In the genomic region with DNA sequence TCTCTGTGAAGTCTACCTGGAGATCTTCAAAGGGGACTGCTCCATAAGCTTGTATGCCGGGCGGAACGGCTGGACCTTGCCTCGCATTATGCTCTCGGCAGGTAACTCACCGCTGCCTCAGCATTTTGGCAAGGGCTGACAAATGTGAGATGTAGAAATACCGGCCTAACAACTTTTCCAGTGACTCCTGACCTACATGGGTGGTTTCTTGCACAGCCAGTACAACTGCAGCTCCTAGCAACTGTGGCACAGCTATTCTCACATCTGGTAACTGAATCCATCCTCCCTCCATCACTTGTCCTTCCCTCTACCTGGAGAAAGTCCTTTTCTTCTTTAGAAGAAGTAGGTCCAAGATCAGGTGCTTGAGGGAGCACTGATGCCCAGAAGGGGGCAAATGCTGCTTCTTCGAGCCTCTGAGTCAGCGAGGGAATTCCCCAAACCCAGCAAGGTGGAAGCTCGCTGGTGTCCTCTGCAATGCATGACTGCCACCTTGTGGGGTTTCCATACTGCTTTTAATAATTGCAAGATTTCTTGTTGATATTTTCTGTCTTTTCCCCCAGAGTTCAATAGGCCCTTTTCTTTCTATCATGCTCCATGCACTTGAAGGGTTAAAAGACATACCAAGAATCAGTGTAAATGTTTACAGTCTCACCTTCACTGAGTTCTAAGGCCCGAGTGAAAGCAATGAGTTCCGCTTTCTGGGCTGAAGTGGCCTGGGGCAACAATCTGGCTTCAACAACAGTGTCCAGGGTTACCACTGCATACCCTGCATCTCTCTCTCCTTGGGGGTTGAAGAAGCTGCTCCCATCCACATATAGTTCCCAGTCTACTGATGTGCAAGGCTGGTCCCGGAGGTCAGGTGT, we compare ENCODE assay signal across 8 cellular contexts. TPM values are rescaled to one million over a fixed set of nuclear protein-coding genes. Genes with fewer than 3 reads are reported as not detected.
DNase-seq lines count a peak whose midpoint lies in the region; ATAC-seq and TF ChIP-seq lines count a peak whose summit lies in the region.
"Not testable (repeated sequence)": the region's sequence is repeated elsewhere in the genome, so short reads cannot be mapped to it uniquely, and the experiment has no call there.

No MANE protein-coding gene starts in this region.

- not testable (repeated sequence) for H3K9me3 ChIP-seq in WERI-Rb-1 (ENCODE audit: severe bottlenecking); neural progenitor cell (ENCODE audit: low read depth)

- H3K9ac ChIP-seq in neural progenitor cell: not testable (repeated sequence)

- not testable (repeated sequence) for ATAC-seq in activated naive CD4-positive, alpha-beta T cell treated with anti-CD3 and anti-CD28 coated beads, Interleukin-2, amount 50 U/mL, for 72 hours; foreskin keratinocyte

- not testable (repeated sequence) for H3K4me1 ChIP-seq in foreskin keratinocyte, neural progenitor cell

- H3K36me3 Mint-ChIP-seq in activated naive CD4-positive, alpha-beta T cell treated with anti-CD3 and anti-CD28 coated beads, Interleukin-2, amount 50 U/mL, for 72 hours; neural progenitor cell: not testable (repeated sequence)

- TF ChIP-seq CTCF in WERI-Rb-1 (IDR thresholded peaks at IDR 0.05; ENCODE audit: low read depth, low read length): peak; percentile 38; the same call in 1 of the 2 replicates
- peak; percentile 91 for TF ChIP-seq CTCF in foreskin keratinocyte (conservative IDR thresholded peaks at IDR 0.05)
- peak; percentile 69 for TF ChIP-seq CTCF in neural progenitor cell (IDR thresholded peaks at IDR 0.05)

- not testable (repeated sequence) for H3K27ac ChIP-seq in WERI-Rb-1, foreskin keratinocyte, neural progenitor cell

- not testable (repeated sequence) for H2AFZ ChIP-seq in neural progenitor cell (replicated peaks)

- DNase-seq in COLO668 (lab: John Stamatoyannopoulos, UW; ENCODE audit: unreplicated experiment) (peak; percentile 42), NCI-H524 (lab: John Stamatoyannopoulos, UW) (peak; percentile 32 to 64), WERI-Rb-1 (peak; percentile 72), foreskin keratinocyte (peak; percentile 60 to 78), neural progenitor cell (ENCODE audit: low spot score) (peak; percentile 67)
- DNase-seq in activated naive CD4-positive, alpha-beta T cell treated with anti-CD3 and anti-CD28 coated beads, Interleukin-2, amount 50 U/mL, for 72 hours (ENCODE audit: low spot score in 2 of 2): peak; percentile 57 to 58
- DNase-seq in stimulated activated CD8-positive, alpha-beta memory T cell treated with anti-CD3 and anti-CD28 coated beads, Interleukin-2, amount 100 ng/mL, for 48 hours (ENCODE audit: low read depth in 2 of 2): peak; percentile 39 to 52

- not testable (repeated sequence) for H4K20me1 ChIP-seq in neural progenitor cell (ENCODE audit: low read depth)

- not testable (repeated sequence) for H3K36me3 ChIP-seq in WERI-Rb-1, neural progenitor cell

- not testable (repeated sequence) for H3K27ac Mint-ChIP-seq in activated naive CD4-positive, alpha-beta T cell treated with anti-CD3 and anti-CD28 coated beads, Interleukin-2, amount 50 U/mL, for 72 hours; neural progenitor cell

- not testable (repeated sequence) for H3K4me3 Mint-ChIP-seq in neural progenitor cell

- TF ChIP-seq RAD21 in Ishikawa (IDR thresholded peaks at IDR 0.05; ENCODE audit: low read depth): peak; percentile 83

- not testable (repeated sequence) for H3K27me3 Mint-ChIP-seq in neural progenitor cell (ENCODE audit: insufficient read depth, low read depth)

- not testable (repeated sequence) for H3K4me3 ChIP-seq in WERI-Rb-1 (ENCODE audit: low read depth, low read length); neural progenitor cell

- not testable (repeated sequence) for H3K9me3 Mint-ChIP-seq in activated naive CD4-positive, alpha-beta T cell treated with anti-CD3 and anti-CD28 coated beads, Interleukin-2, amount 50 U/mL, for 72 hours; neural progenitor cell

- H3K27me3 ChIP-seq in WERI-Rb-1 (ENCODE audit: insufficient read depth, low read depth, severe bottlenecking); foreskin keratinocyte; neural progenitor cell: not testable (repeated sequence)

- not testable (repeated sequence) for H3K4me2 ChIP-seq in neural progenitor cell

- TF ChIP-seq EP300 in Ishikawa (IDR thresholded peaks at IDR 0.05; ENCODE audit: borderline replicate concordance): not testable (repeated sequence)

- not testable (repeated sequence) for H3F3A ChIP-seq in neural progenitor cell (ENCODE audit: low read depth)

- H3K79me2 ChIP-seq in neural progenitor cell (ENCODE audit: low read depth): not testable (repeated sequence)

- peaks cover 16% of the 10 kb centered on the region for H3K4me1 Mint-ChIP-seq in neural progenitor cell

TF ChIP-seq in Ishikawa, 13 proteins besides CTCF, POLR2A, EP300 and RAD21:
- peak; percentile 51; the same call in 1 of the 2 replicates for TF ChIP-seq NFIC (IDR thresholded peaks at IDR 0.05)

RNA-seq across cellular contexts. Expression of a gene that starts 45.9 kb away (rescaled TPM):
- under 1 TPM; 0.16 to 0.29 TPM for total RNA-seq in activated naive CD4-positive, alpha-beta T cell treated with anti-CD3 and anti-CD28 coated beads, Interleukin-2, amount 50 U/mL, for 72 hours
- total RNA-seq in foreskin keratinocyte: 6.1 and 6.6 TPM in 2 replicates
- 2.5 and 2.8 TPM in 2 replicates for polyA plus RNA-seq in foreskin keratinocyte
- not detected in 2 replicates for total RNA-seq in neural progenitor cell (ENCODE audit: low replicate concordance)

Comparison
In these comparisons a context has a peak if more than half of its experiments do, and no peak if none do; other contexts are left out.
1. CTCF ChIP-seq: peak in every context shown above with its lines; median percentile 91 in foreskin keratinocyte; 69 in neural progenitor cell; 38 in WERI-Rb-1.